In the genomic region with DNA sequence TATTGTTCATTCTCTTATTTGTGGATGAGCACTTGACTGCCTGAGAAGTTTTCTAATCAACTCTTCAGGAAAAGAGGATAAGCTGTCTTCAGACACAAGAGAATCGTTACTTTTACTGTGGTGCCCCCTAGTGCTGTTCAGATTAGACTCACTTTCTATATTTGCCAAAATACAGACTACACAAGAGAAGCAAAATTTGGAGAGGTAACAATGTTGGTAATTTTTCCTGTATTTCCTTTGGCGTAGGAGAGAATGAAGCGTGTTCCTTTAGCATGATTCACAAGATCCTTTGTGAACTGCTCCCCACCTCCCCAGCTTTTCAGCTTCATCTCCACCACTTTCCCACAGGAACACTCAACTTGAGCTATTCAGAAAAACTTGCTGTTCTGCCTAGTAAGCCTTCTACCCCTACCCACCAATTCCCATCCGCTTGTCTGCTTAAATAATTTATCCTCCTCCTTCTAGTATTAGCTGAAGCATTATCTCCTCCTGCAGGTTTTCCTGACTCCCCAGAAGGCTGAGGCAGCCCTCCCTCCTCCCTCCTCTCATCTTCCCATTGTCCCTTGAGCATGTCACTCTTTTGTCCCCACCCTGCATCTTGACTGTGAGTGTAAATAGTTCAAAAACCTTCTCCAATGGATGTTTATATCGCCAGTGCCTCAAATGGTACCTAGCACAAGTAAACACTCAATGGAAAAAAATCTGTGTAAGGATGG, we compare ENCODE assay signal across 8 cellular contexts. TPM values are rescaled to one million over a fixed set of nuclear protein-coding genes. Genes with fewer than 3 reads are reported as not detected.
DNase-seq lines count a peak whose midpoint lies in the region.

No MANE protein-coding gene starts in this region.

- peak; percentile 29 for DNase-seq in activated CD4-positive, alpha-beta T cell treated with anti-CD3 and anti-CD28 coated beads, Interleukin-2, amount 10 ng/mL, durations not matched to agents 7 days and 5 days
- DNase-seq in activated CD4-positive, alpha-beta T cell treated with anti-CD3 and anti-CD28 coated beads for 1 hour = no peak
- DNase-seq in NAMALWA (ENCODE audit: low spot score) (peak; percentile 56), amniotic stem cell (lab: John Stamatoyannopoulos, UW) (peak; percentile 71), iPS DF 6.9 (ENCODE audit: low read depth, low spot score) (peak; percentile 7), NCI-H1436 (lab: John Stamatoyannopoulos, UW) (no peak)
- no peak for DNase-seq in NK-92 treated with Interleukin-12 subunit alpha and Interleukin-12 subunit beta, amount 100 ng/mL, for 24 hours (lab: John Stamatoyannopoulos, UW)

- no peaks in the 10 kb centered on the region for H3K36me3 ChIP-seq in iPS DF 6.9 (ENCODE audit: control insufficient read depth, insufficient read depth, low read length)

- no peak overlapping the region for H3K4me3 Mint-ChIP-seq in activated CD4-positive, alpha-beta T cell treated with anti-CD3 and anti-CD28 coated beads, Interleukin-2, amount 10 ng/mL, durations not matched to agents 7 days and 5 days
- H3K4me3 Mint-ChIP-seq in stimulated activated naive CD8-positive, alpha-beta T cell treated with anti-CD3 and anti-CD28 coated beads, Interleukin-15, Interleukin-2, amounts not matched to agents 100 ng/mL and 50 ng/mL, for 24 hours = peak overlapping the region; percentile 18

- no peaks in the 10 kb centered on the region for H3K27me3 ChIP-seq in iPS DF 6.9 (ENCODE audit: control insufficient read depth, insufficient read depth, low read length)

- POLR2A ChIA-PET in activated CD4-positive, alpha-beta T cell treated with anti-CD3 and anti-CD28 coated beads, Interleukin-2, amount 10 ng/mL, durations not matched to agents 7 days and 5 days (lab: Charles Lee) = interaction anchor here (0.6 to 0.7 kb wide), 2 partner anchors 13 to 364 kb away, joined by 3 to 4 read pairs; no protein-coding TSS in a partner anchor

- H3K27me3 Mint-ChIP-seq in activated CD4-positive, alpha-beta T cell treated with anti-CD3 and anti-CD28 coated beads, Interleukin-2, amount 10 ng/mL, durations not matched to agents 7 days and 5 days = peaks cover 5% of the 10 kb centered on the region
- no peaks in the 10 kb centered on the region for H3K27me3 Mint-ChIP-seq in stimulated activated naive CD8-positive, alpha-beta T cell treated with anti-CD3 and anti-CD28 coated beads, Interleukin-15, Interleukin-2, amounts not matched to agents 100 ng/mL and 50 ng/mL, for 24 hours

- H3K36me3 Mint-ChIP-seq in activated CD4-positive, alpha-beta T cell treated with anti-CD3 and anti-CD28 coated beads, Interleukin-2, amount 10 ng/mL, durations not matched to agents 7 days and 5 days (ENCODE audit: low read depth) = no peaks in the 10 kb centered on the region
- no peaks in the 10 kb centered on the region for H3K36me3 Mint-ChIP-seq in stimulated activated naive CD8-positive, alpha-beta T cell treated with anti-CD3 and anti-CD28 coated beads, Interleukin-15, Interleukin-2, amounts not matched to agents 100 ng/mL and 50 ng/mL, for 24 hours (ENCODE audit: low read depth)

- no peaks in the 10 kb centered on the region for H3K9me3 Mint-ChIP-seq in activated CD4-positive, alpha-beta T cell treated with anti-CD3 and anti-CD28 coated beads, Interleukin-2, amount 10 ng/mL, durations not matched to agents 7 days and 5 days
- no peaks in the 10 kb centered on the region for H3K9me3 Mint-ChIP-seq in stimulated activated naive CD8-positive, alpha-beta T cell treated with anti-CD3 and anti-CD28 coated beads, Interleukin-15, Interleukin-2, amounts not matched to agents 100 ng/mL and 50 ng/mL, for 24 hours

- H3K27ac Mint-ChIP-seq in activated CD4-positive, alpha-beta T cell treated with anti-CD3 and anti-CD28 coated beads, Interleukin-2, amount 10 ng/mL, durations not matched to agents 7 days and 5 days = no peak overlapping the region
- H3K27ac Mint-ChIP-seq in stimulated activated naive CD8-positive, alpha-beta T cell treated with anti-CD3 and anti-CD28 coated beads, Interleukin-15, Interleukin-2, amounts not matched to agents 100 ng/mL and 50 ng/mL, for 24 hours = no peak overlapping the region

- no peaks in the 10 kb centered on the region; the same call in 1 of the 2 replicates for H3K4me1 ChIP-seq in iPS DF 6.9 (ENCODE audit: control insufficient read depth, insufficient read depth, low read length)

- CTCF ChIA-PET in activated CD4-positive, alpha-beta T cell treated with anti-CD3 and anti-CD28 coated beads, Interleukin-2, amount 10 ng/mL, durations not matched to agents 7 days and 5 days (lab: Charles Lee) = interaction anchor here (0.7 to 1.8 kb wide), 8 partner anchors 13 to 459 kb away, joined by 3 to 6 read pairs (median 4); no protein-coding TSS in a partner anchor

- no CpG with 5 or more reads among the region's 5 CpGs for WGBS in iPS DF 6.9 (ENCODE audit: insufficient coverage, insufficient read length)

- peaks cover 38% of the 10 kb centered on the region for H3K4me1 Mint-ChIP-seq in activated CD4-positive, alpha-beta T cell treated with anti-CD3 and anti-CD28 coated beads, Interleukin-2, amount 10 ng/mL, durations not matched to agents 7 days and 5 days
- H3K4me1 Mint-ChIP-seq in stimulated activated naive CD8-positive, alpha-beta T cell treated with anti-CD3 and anti-CD28 coated beads, Interleukin-15, Interleukin-2, amounts not matched to agents 100 ng/mL and 50 ng/mL, for 24 hours (ENCODE audit: low read depth) = peaks cover 54% of the 10 kb centered on the region

- no peak overlapping the region for H3K4me3 ChIP-seq in iPS DF 6.9 (ENCODE audit: low read length)

- no peaks in the 10 kb centered on the region for H3K9me3 ChIP-seq in iPS DF 6.9 (ENCODE audit: control insufficient read depth, insufficient read depth, low read length)

- H3K27ac ChIP-seq in iPS DF 6.9 (ENCODE audit: low read length) = no peak overlapping the region

RNA-seq across cellular contexts. Expression of gene TNFSF4, which starts 4.5 kb away (rescaled TPM):
- 1 to 10 TPM; 2.2 to 2.9 TPM for total RNA-seq in activated CD4-positive, alpha-beta T cell treated with anti-CD3 and anti-CD28 coated beads, Interleukin-2, amount 10 ng/mL, durations not matched to agents 7 days and 5 days

Comparison
In these comparisons a context has a peak if more than half of its experiments do, and no peak if none do; other contexts are left out.
1. DNase-seq: peak in activated CD4-positive, alpha-beta T cell treated with anti-CD3 and anti-CD28 coated beads, Interleukin-2, amount 10 ng/mL, durations not matched to agents 7 days and 5 days (single experiment), NAMALWA (single experiment), amniotic stem cell (single experiment) and iPS DF 6.9 (single experiment); none in activated CD4-positive, alpha-beta T cell treated with anti-CD3 and anti-CD28 coated beads for 1 hour (single experiment), NK-92 treated with Interleukin-12 subunit alpha and Interleukin-12 subunit beta, amount 100 ng/mL, for 24 hours (single experiment) and NCI-H1436 (single experiment).